Comparison of ENCODE assay signal across 27 cellular contexts in genomic region chr17:12996941-12997340, GRCh38.
"Had no signal": no experiment of that assay in that cellular context is flagged by ENCODE, and none has a peak within 500 bp of the region (broad histone marks: within the 10 kb centered on the region; RNA-seq: fewer than 3 reads in every experiment).

No MANE protein-coding gene starts in this region.

- H3K9ac ChIP-seq: parathyroid adenoma had no signal

- FAIRE-seq: small intestine, urothelium cell line had no signal

- H3K4me1 ChIP-seq: parathyroid adenoma, psoas muscle, right lobe of liver, sigmoid colon, tibial nerve, vagina had no signal

- H3K36me3 ChIP-seq: ovary had no signal

- H3K9me3 ChIP-seq: neutrophil, ovary, psoas muscle, right lobe of liver, sigmoid colon, stomach, thoracic aorta, thyroid gland, tibial nerve, upper lobe of left lung, vagina had no signal

- DNase-seq: naive thymus-derived CD8-positive, alpha-beta T cell; nephron progenitor cell; nucleus accumbens; ovary; psoas muscle; right cardiac atrium; right lobe of liver; small intestine; stimulated activated CD4-positive, alpha-beta T cell treated with anti-CD3 and anti-CD28 coated beads, Interleukin-15, amount 100 ng/mL, for 24 hours; stimulated activated CD4-positive, alpha-beta T cell treated with anti-CD3 and anti-CD28 coated beads, Interleukin-2, amount 100 ng/mL, for 24 hours; stimulated activated CD4-positive, alpha-beta T cell treated with anti-CD3 and anti-CD28 coated beads, Interleukin-2, amount 100 ng/mL, for 48 hours; stimulated activated CD4-positive, alpha-beta T cell treated with anti-CD3 and anti-CD28 coated beads, Interleukin-4, amount 100 ng/mL, for 24 hours; stimulated activated naive B cell treated with anti-CD40 and anti-IgM and Interleukin-4, amounts not matched to agents 10 μg/mL and 1 μg/mL and 100 μg/mL, for 72 hours; stimulated activated naive CD4-positive, alpha-beta T cell treated with Interleukin-2 at 50 U/mL for 16 hours; stomach; thyroid gland; trophoblast cell; upper lobe of left lung had no signal

- H3K27me3 ChIP-seq: neutrophil, ovary, right lobe of liver, sigmoid colon, stomach, thyroid gland, tibial nerve, upper lobe of left lung, vagina had no signal

- H3K4me3 ChIP-seq: ovary, psoas muscle, right lobe of liver, sigmoid colon, stomach, thoracic aorta, thyroid gland, tibial nerve, upper lobe of left lung, vagina had no signal

- ATAC-seq: naive thymus-derived CD8-positive, alpha-beta T cell; natural killer cell treated with Interleukin-12 subunit alpha and Interleukin-12 subunit beta and Interleukin-15 and Interleukin-18, amount 100 ng/mL, for 72 hours; psoas muscle; right cardiac atrium; right lobe of liver; stimulated activated effector memory CD8-positive, alpha-beta T cell treated with anti-CD3 and anti-CD28 coated beads, Interleukin-12 subunit alpha, Interleukin-12 subunit beta, amount 100 ng/mL, for 72 hours; stimulated activated naive B cell treated with anti-CD40 and anti-IgM and Interleukin-4, amounts not matched to agents 10 μg/mL and 1 μg/mL and 100 μg/mL, for 72 hours had no signal

- H3K27ac ChIP-seq: neutrophil, ovary, parathyroid adenoma, psoas muscle, right lobe of liver, sigmoid colon, stomach, thoracic aorta, thyroid gland, tibial nerve, upper lobe of left lung, vagina had no signal
